In the genomic region with DNA sequence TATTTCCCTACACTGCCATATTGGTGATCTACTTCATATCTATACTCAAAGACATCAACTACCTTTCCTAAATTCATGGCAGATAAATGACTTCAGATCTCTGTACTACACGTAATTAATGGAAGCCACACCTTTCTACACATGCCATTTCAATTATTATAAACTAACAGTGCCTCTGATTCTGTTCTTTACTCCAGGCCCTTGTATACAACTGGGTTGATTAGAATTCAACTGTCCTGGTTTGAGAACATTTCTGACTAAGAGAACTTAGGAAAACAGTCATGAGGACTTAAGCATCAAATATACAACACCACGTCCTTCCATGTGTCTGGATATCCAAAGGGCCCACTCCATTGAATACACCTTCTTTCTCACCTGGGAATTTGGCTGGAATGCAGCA, we compare ENCODE assay signal across 1 cellular context.
TF ChIP-seq lines count a peak whose summit lies in the region.

No MANE protein-coding gene starts in this region.

TF ChIP-seq in GM23338, 12 proteins besides CTCF, POLR2A, EP300 and RAD21 (continued from another document):
- TF ChIP-seq, protein P1, sequence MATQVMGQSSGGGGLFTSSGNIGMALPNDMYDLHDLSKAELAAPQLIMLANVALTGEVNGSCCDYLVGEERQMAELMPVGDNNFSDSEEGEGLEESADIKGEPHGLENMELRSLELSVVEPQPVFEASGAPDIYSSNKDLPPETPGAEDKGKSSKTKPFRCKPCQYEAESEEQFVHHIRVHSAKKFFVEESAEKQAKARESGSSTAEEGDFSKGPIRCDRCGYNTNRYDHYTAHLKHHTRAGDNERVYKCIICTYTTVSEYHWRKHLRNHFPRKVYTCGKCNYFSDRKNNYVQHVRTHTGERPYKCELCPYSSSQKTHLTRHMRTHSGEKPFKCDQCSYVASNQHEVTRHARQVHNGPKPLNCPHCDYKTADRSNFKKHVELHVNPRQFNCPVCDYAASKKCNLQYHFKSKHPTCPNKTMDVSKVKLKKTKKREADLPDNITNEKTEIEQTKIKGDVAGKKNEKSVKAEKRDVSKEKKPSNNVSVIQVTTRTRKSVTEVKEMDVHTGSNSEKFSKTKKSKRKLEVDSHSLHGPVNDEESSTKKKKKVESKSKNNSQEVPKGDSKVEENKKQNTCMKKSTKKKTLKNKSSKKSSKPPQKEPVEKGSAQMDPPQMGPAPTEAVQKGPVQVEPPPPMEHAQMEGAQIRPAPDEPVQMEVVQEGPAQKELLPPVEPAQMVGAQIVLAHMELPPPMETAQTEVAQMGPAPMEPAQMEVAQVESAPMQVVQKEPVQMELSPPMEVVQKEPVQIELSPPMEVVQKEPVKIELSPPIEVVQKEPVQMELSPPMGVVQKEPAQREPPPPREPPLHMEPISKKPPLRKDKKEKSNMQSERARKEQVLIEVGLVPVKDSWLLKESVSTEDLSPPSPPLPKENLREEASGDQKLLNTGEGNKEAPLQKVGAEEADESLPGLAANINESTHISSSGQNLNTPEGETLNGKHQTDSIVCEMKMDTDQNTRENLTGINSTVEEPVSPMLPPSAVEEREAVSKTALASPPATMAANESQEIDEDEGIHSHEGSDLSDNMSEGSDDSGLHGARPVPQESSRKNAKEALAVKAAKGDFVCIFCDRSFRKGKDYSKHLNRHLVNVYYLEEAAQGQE (IDR thresholded peaks at IDR 0.05; ENCODE audit: unreplicated experiment) = no peak
- no peak for TF ChIP-seq ZNF331 (CRISPR knock-in tag; IDR thresholded peaks at IDR 0.05; ENCODE audit: low read depth)
TF ChIP-seq in GM23338: peak in this region for 0.
